In the genomic region with DNA sequence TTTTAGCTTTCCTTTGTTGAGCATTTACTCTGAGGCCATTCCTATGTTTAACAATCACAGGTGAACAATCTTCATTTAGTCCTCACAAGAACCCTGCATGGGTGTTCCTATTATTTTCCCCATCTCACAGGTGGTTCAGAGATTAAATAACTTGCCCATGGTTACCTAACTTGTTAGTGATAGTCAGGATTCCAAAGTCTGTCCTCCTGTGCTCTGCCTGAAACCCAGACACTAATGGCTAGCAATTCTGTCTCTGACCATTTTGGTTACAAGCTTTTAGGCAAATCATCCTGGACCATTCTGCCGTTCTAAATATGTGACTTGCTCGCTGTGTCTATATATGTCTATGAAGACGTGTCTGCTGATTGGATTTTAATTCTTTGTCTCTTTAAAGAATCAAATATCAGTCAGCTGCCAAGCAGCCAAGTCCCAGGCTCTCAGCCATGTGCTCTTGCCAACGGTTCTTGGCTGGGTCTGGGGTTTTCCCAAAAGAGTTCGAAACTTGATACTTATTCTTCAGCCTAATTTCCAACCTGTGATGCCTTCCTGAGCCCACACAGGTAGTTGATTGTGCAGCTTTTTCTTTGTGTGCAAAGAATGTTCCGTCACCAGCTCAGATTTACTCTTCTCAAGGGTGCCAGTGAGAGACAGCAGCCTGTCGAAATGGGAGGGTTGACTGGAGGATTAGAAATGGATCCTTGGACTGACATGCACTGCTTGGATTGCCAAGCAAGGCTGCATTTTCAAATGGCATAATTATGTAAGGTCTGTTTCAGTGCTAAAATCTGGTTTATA, we compare ENCODE assay signal across 14 cellular contexts.
DNase-seq lines count a peak whose midpoint lies in the region; ATAC-seq, FAIRE-seq and TF ChIP-seq lines count a peak whose summit lies in the region.
"Had no signal": no experiment of that assay in that cellular context is flagged by ENCODE, and none has a peak within 500 bp of the region (broad histone marks: within the 10 kb centered on the region; RNA-seq: fewer than 3 reads in every experiment).

No MANE protein-coding gene starts in this region.

- H3K4me1 Mint-ChIP-seq in MCF 10A (ENCODE audit: insufficient read depth, unreplicated experiment) = peaks cover 5% of the 10 kb centered on the region
- H3K4me1 Mint-ChIP-seq: activated naive CD4-positive, alpha-beta T cell treated with anti-CD3 and anti-CD28 coated beads, Interleukin-2, amount 10 ng/mL, durations not matched to agents 7 days and 5 days; CD4-positive, alpha-beta memory T cell; WTC11 had no signal

- no peaks in the 10 kb centered on the region for H3K36me3 Mint-ChIP-seq in MCF 10A (ENCODE audit: insufficient read depth, unreplicated experiment)
- H3K36me3 Mint-ChIP-seq: activated naive CD4-positive, alpha-beta T cell treated with anti-CD3 and anti-CD28 coated beads, Interleukin-2, amount 10 ng/mL, durations not matched to agents 7 days and 5 days had no signal

- no peak for TF ChIP-seq CTCF in MCF 10A (IDR thresholded peaks at IDR 0.05; ENCODE audit: unreplicated experiment)
- no peak for TF ChIP-seq CTCF in mammary epithelial cell (conservative IDR thresholded peaks at IDR 0.05 in 1 of 2, IDR thresholded peaks at IDR 0.05 in 1 of 2; ENCODE audit: extremely low read depth in 1 of 2, insufficient read depth in 1 of 2, low read depth in 1 of 2, low read length in 2 of 2)
- no peak for TF ChIP-seq CTCF in stomach (IDR thresholded peaks at IDR 0.05)
- TF ChIP-seq CTCF in D721Med (IDR thresholded peaks at IDR 0.05; ENCODE audit: insufficient read depth, missing control alignments) = no peak

- no peak overlapping the region for H3K4me3 Mint-ChIP-seq in MCF 10A (ENCODE audit: unreplicated experiment)
- H3K4me3 Mint-ChIP-seq: activated naive CD4-positive, alpha-beta T cell treated with anti-CD3 and anti-CD28 coated beads, Interleukin-2, amount 10 ng/mL, durations not matched to agents 7 days and 5 days; CD4-positive, alpha-beta memory T cell; WTC11 had no signal

- no peak overlapping the region for H2AFZ ChIP-seq in mammary epithelial cell (ENCODE audit: low read depth, low read length)

- no peak overlapping the region for H3K27ac Mint-ChIP-seq in MCF 10A (ENCODE audit: low read depth, unreplicated experiment)
- H3K27ac Mint-ChIP-seq: activated naive CD4-positive, alpha-beta T cell treated with anti-CD3 and anti-CD28 coated beads, Interleukin-2, amount 10 ng/mL, durations not matched to agents 7 days and 5 days; CD4-positive, alpha-beta memory T cell; WTC11 had no signal

- no peaks in the 10 kb centered on the region for H4K20me1 ChIP-seq in mammary epithelial cell (ENCODE audit: insufficient read depth, low read length)

- H3K27me3 ChIP-seq in mammary epithelial cell (ENCODE audit: insufficient read depth, low read length) (no peaks in the 10 kb centered on the region), stomach (no peaks in the 10 kb centered on the region)
- H3K27me3 ChIP-seq: cardiac muscle cell had no signal

- no peak for TF ChIP-seq POLR2A in stomach (IDR thresholded peaks at IDR 0.05)

- no peaks in the 10 kb centered on the region for H3K27me3 Mint-ChIP-seq in MCF 10A (ENCODE audit: insufficient read depth, unreplicated experiment)
- H3K27me3 Mint-ChIP-seq: activated naive CD4-positive, alpha-beta T cell treated with anti-CD3 and anti-CD28 coated beads, Interleukin-2, amount 10 ng/mL, durations not matched to agents 7 days and 5 days had no signal

- intact Hi-C loops in MCF 10A (cut with micrococcal nuclease) (no loop called here), mammary epithelial cell (cut with micrococcal nuclease) (no loop called here), stomach (cut with DNase I; ENCODE audit: low total_unique reads) (no loop called here), posterior vena cava (cut with DNase I) (no loop called here)

- WGBS in mammary epithelial cell (ENCODE audit: low coverage, missing lambda C conversion rate) = 5% methylated on average over 7 of the region's 7 CpGs
- WGBS in stomach, 5 donors = 18 to 42% (median 26%) methylated on average over 7 of the region's 7 CpGs

- in situ Hi-C loops in mammary epithelial cell (cut with MboI; ENCODE audit: low sequenced_read_pairs in 2 of 2) = no loop called here

- POLR2A ChIA-PET in MCF 10A (lab: Yijun Ruan, JAX) = interaction anchor here (0.7 to 1.3 kb wide), 4 partner anchors 13 to 65 kb away, joined by 3 to 4 read pairs (median 4); no protein-coding TSS in a partner anchor

- no peaks in the 10 kb centered on the region for H3K79me2 ChIP-seq in mammary epithelial cell (ENCODE audit: insufficient read depth, low read length)

- H3K4me3 ChIP-seq in mammary epithelial cell (replicated peaks in 1 of 3; ENCODE audit: insufficient read depth in 1 of 3, low read depth in 2 of 3, low read length in 3 of 3) (no peak overlapping the region), stomach (no peak overlapping the region)
- H3K4me3 ChIP-seq: cardiac muscle cell had no signal

- CTCF ChIA-PET in MCF 10A (lab: Yijun Ruan, JAX) (interaction anchor here (1.2 kb wide), 1 partner anchor 36 kb away, joined by 3 read pairs; no protein-coding TSS in a partner anchor), mammary epithelial cell (lab: Charles Lee; ENCODE audit: low non-redundant PET) (no interaction called here)

- peak; percentile 73 for DNase-seq in MCF 10A (ENCODE audit: unreplicated experiment)
- DNase-seq in mammary epithelial cell = no peak
- DNase-seq in astrocyte of the hippocampus (ENCODE audit: low read depth, low spot score) = peak; percentile 40
- DNase-seq in iris pigment epithelial cell (ENCODE audit: low read depth) = peak; percentile 43
- peak; percentile 42 for DNase-seq in stomach
- DNase-seq in posterior vena cava (ENCODE audit: low spot score) = no peak
- DNase-seq in D721Med (ENCODE audit: insufficient read length, low spot score) = no peak
- DNase-seq: 8988T; activated naive CD4-positive, alpha-beta T cell treated with anti-CD3 and anti-CD28 coated beads, Interleukin-2, amount 10 ng/mL, durations not matched to agents 7 days and 5 days; CD4-positive, alpha-beta memory T cell; NCI-H2227 treated with DMSO at 0.1 percent for 48 hours had no signal

- dilution Hi-C loops in mammary epithelial cell (cut with HindIII; ENCODE audit: low sequenced_read_pairs) = no loop called here

- H3K4me2 ChIP-seq in mammary epithelial cell (ENCODE audit: insufficient read depth, low read depth, low read length) = no peak overlapping the region

- peaks cover 22% of the 10 kb centered on the region for H3K9me3 ChIP-seq in mammary epithelial cell (replicated peaks; ENCODE audit: insufficient read depth, low read length)
- H3K9me3 ChIP-seq in stomach = peaks cover 6 to 26% (median 18%) of the 10 kb centered on the region in 4 donors

- TF ChIP-seq EP300 in stomach (IDR thresholded peaks at IDR 0.05) = no peak

- peaks cover 11% of the 10 kb centered on the region for H3K9me3 Mint-ChIP-seq in MCF 10A (ENCODE audit: unreplicated experiment)

- H3K4me1 ChIP-seq in mammary epithelial cell (ENCODE audit: insufficient read depth, low read length) = no peaks in the 10 kb centered on the region
- peaks cover 0 to 17% (median 12%) of the 10 kb centered on the region in 4 donors for H3K4me1 ChIP-seq in stomach

- FAIRE-seq in D721Med (lab: Jason Lieb, UNC) = no peak

- H3K36me3 ChIP-seq in mammary epithelial cell (ENCODE audit: insufficient read depth, low read length) = no peaks in the 10 kb centered on the region
- no peaks in the 10 kb centered on the region for H3K36me3 ChIP-seq in stomach
- H3K36me3 ChIP-seq: cardiac muscle cell had no signal

- no peak for ATAC-seq in HG03159 (IDR thresholded peaks at IDR 0.05; ENCODE audit: unreplicated experiment)
- ATAC-seq: WTC11 had no signal

- H3K27ac ChIP-seq in mammary epithelial cell (ENCODE audit: insufficient read depth, low read depth, low read length) = no peak overlapping the region
- no peak overlapping the region for H3K27ac ChIP-seq in stomach
- H3K27ac ChIP-seq: cardiac muscle cell had no signal

- H3K9ac ChIP-seq in mammary epithelial cell (ENCODE audit: insufficient read depth, low read length) = no peak overlapping the region

- no TSS peak for BruUV-seq in MCF 10A (replicated peaks; lab: Mats Ljungman, UMichigan)
- no TSS peak for BruUV-seq in mammary epithelial cell (replicated peaks; lab: Mats Ljungman, UMichigan)

Comparison
In these comparisons a context has a peak if more than half of its experiments do, and no peak if none do; other contexts are left out.
1. DNase-seq: peak in MCF 10A (single experiment), astrocyte of the hippocampus (single experiment), iris pigment epithelial cell (single experiment) and stomach (single experiment); none in mammary epithelial cell (single experiment), posterior vena cava (single experiment) and D721Med (single experiment).